8 cellular contexts compared by ENCODE assay signal in the genomic region with DNA sequence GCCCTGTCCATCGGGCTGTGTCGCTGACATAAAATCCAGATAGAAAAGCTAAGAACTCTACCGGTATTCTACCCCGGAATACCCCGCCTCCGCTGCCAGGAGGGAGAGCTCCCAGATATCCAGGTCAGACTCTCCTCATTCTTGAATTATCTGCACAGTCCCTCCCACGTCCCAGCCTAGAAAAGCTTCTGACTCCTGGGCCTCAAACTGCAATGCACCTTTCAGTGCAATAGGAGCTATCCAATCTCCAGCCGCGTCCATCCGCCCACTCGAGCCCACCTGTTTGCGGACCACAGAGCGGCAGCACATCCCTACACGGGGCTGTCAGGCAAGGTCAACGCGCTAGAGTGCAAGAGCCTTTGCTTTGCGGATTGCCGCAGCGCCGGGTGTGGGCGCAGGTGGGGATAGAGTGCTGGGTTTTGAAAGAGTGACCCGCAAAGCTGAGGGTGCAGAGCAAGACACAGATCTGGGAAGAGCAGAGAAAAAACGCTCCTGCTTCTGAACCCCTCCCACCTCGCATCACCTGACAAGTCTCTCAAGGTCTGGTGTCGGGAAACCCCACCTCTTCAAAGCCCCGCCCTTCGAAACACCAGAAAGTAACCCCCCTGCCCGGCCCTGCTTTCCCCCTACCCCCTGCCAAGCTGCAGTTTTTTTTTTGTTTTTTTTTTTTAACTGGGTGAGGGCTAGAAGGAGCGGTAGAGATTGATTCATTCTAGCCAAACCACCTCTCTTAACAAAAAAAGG. TPM values are rescaled to one million over a fixed set of nuclear protein-coding genes. Genes with fewer than 3 reads are reported as not detected.
DNase-seq lines count a peak whose midpoint lies in the region; ATAC-seq, FAIRE-seq and TF ChIP-seq lines count a peak whose summit lies in the region.

No MANE protein-coding gene starts in this region.

- H4K91ac ChIP-seq in neuronal stem cell (ENCODE audit: low read depth, low read length, poor library complexity), result no peak overlapping the region

- no peak overlapping the region for H4K8ac ChIP-seq in neuronal stem cell (ENCODE audit: low read depth, low read length)

- H3K4me3 ChIP-seq in LNCaP clone FGC (ENCODE audit: low read depth, low read length) (peak overlapping the region; percentile 76), neuronal stem cell (ENCODE audit: low read length in 2 of 2) (peak overlapping the region; percentile 74 to 79), testis (peak overlapping the region; percentile 78 to 87)

- TF ChIP-seq CTCF in LNCaP clone FGC (IDR thresholded peaks at IDR 0.05; ENCODE audit: control insufficient read depth, extremely low read depth, insufficient read depth), result no peak
- TF ChIP-seq CTCF in testis (IDR thresholded peaks at IDR 0.05), result no peak

- no CpG with 5 or more reads among the region's 29 CpGs for WGBS in neuronal stem cell (ENCODE audit: extremely low coverage in 2 of 2, insufficient read length in 2 of 2, insufficient replicate concordance in 1 of 2), 2 donors
- 1 to 5% methylated on average over 27 to 29 of the region's 29 CpGs for WGBS in testis, 2 donors

- DNase-seq in LNCaP clone FGC (ENCODE audit: low read depth) (peak; percentile 66), SHP77 (lab: John Stamatoyannopoulos, UW) (peak; percentile 46 to 64), frontal cortex (ENCODE audit: low spot score in 2 of 2) (peak; percentile 62 to 74), neuronal stem cell (ENCODE audit: low spot score) (no peak), testis (peak; percentile 95)
- DNase-seq in activated gamma-delta T cell treated with anti-CD3 and anti-CD28 coated beads, Interleukin-2, amount 50 U/mL, for 16 hours (ENCODE audit: low read depth), result peak; percentile 74

- peak overlapping the region; percentile 2 for H2AK5ac ChIP-seq in neuronal stem cell (ENCODE audit: low read depth, low read length)

- peak overlapping the region; percentile 92 for H3K4me2 ChIP-seq in neuronal stem cell (ENCODE audit: insufficient read depth, low read length, poor library complexity, severe bottlenecking)

- H3K9me3 ChIP-seq in neuronal stem cell (replicated peaks in 1 of 2; ENCODE audit: control insufficient read depth in 2 of 2, insufficient read depth in 1 of 2, low read depth in 1 of 2, low read length in 2 of 2), result no peaks in the 10 kb centered on the region
- no peaks in the 10 kb centered on the region for H3K9me3 ChIP-seq in testis

- no peak overlapping the region for H2BK12ac ChIP-seq in neuronal stem cell (ENCODE audit: low read length)

- H3K9ac ChIP-seq in neuronal stem cell (ENCODE audit: low read depth, low read length, poor library complexity), result peak overlapping the region; percentile 56

- H3K4me1 ChIP-seq in neuronal stem cell (ENCODE audit: control insufficient read depth in 2 of 2, insufficient read depth in 1 of 2, low read depth in 1 of 2, low read length in 2 of 2) (peaks cover 18 to 22% of the 10 kb centered on the region in 2 donors), testis (peaks cover 27% of the 10 kb centered on the region)

- no peak overlapping the region for H2BK15ac ChIP-seq in neuronal stem cell (ENCODE audit: low read length)

- no peak overlapping the region for H3K4ac ChIP-seq in neuronal stem cell (ENCODE audit: low read length)

- H3K23ac ChIP-seq in neuronal stem cell (ENCODE audit: low read depth, low read length, poor library complexity), result peak overlapping the region; percentile 2

- peak overlapping the region; percentile 44 for H3K18ac ChIP-seq in neuronal stem cell (ENCODE audit: low read length)

- H3K36me3 ChIP-seq in neuronal stem cell (replicated peaks in 1 of 2; ENCODE audit: control insufficient read depth in 2 of 2, insufficient read depth in 2 of 2, low read length in 2 of 2) (peaks cover 5 to 17% of the 10 kb centered on the region in 2 donors), testis (ENCODE audit: low read depth, missing control alignments) (no peaks in the 10 kb centered on the region)

- intact Hi-C loops in testis (cut with DNase I; ENCODE audit: low total_unique reads), result loop anchor here (10.0 kb wide), 2 partner anchors 102 to 108 kb away; a partner anchor contains a TSS

- H3K27me3 ChIP-seq in neuronal stem cell (ENCODE audit: control insufficient read depth in 3 of 3, insufficient read depth in 3 of 3, low read depth in 1 of 3, low read length in 3 of 3), result peaks cover 0 to 16% (median 0%) of the 10 kb centered on the region in 3 experiments
- no peaks in the 10 kb centered on the region for H3K27me3 ChIP-seq in testis

- H3K27ac ChIP-seq in neuronal stem cell (replicated peaks; ENCODE audit: low read length) (no peak overlapping the region), testis (peak overlapping the region; percentile 94 to 97)

- H3K79me1 ChIP-seq in neuronal stem cell (ENCODE audit: low read depth, low read length), result peaks cover 3% of the 10 kb centered on the region

- H2BK5ac ChIP-seq in neuronal stem cell (ENCODE audit: low read length), result no peak overlapping the region

- H3K14ac ChIP-seq in neuronal stem cell (ENCODE audit: low read length), result no peak overlapping the region

- ATAC-seq in GM18498 (IDR thresholded peaks at IDR 0.05; ENCODE audit: unreplicated experiment) (peak; percentile 23), HG02571 (IDR thresholded peaks at IDR 0.05; ENCODE audit: unreplicated experiment) (no peak)

- H2AFZ ChIP-seq in neuronal stem cell (ENCODE audit: low read length), result peak overlapping the region; percentile 83

- TF ChIP-seq POLR2A in testis (IDR thresholded peaks at IDR 0.05), result no peak

- FAIRE-seq in frontal cortex (lab: Jason Lieb, UNC), result no peak

- H2BK120ac ChIP-seq in neuronal stem cell (ENCODE audit: low read depth, low read length), result no peak overlapping the region

RNA-seq across cellular contexts. Expression of a gene that starts 1.3 kb away (rescaled TPM):
- total RNA-seq in frontal cortex, result 10.2 TPM
- polyA plus RNA-seq in neuronal stem cell (2013, experiment 1 of 2), result 12.5 TPM
- polyA plus RNA-seq in neuronal stem cell (2013, experiment 2 of 2), result 13.2 TPM
- 100 to 1,000 TPM in 1 of 2 donors, 10 to 100 TPM in 1; 76.5 to 128 TPM for total RNA-seq in testis
- 34.6 TPM for polyA plus RNA-seq in testis (ENCODE audit: insufficient read depth, low read depth, low replicate concordance)

RNA-seq across cellular contexts. Expression of a gene that starts 5.0 kb away (rescaled TPM):
- total RNA-seq in frontal cortex (27.3 TPM), testis (10 to 100 TPM; 13.4 to 17.1 TPM)
- 18.2 TPM for polyA plus RNA-seq in neuronal stem cell (2013, experiment 1 of 2)
- polyA plus RNA-seq in neuronal stem cell (2013, experiment 2 of 2), result 17.1 TPM
- polyA plus RNA-seq in testis (ENCODE audit: insufficient read depth, low read depth, low replicate concordance), result 15.2 TPM

RNA-seq across cellular contexts. Expression of a gene that starts 10.2 kb away (rescaled TPM):
- 22.8 TPM for total RNA-seq in frontal cortex
- 40.8 TPM for polyA plus RNA-seq in neuronal stem cell (2013, experiment 1 of 2)
- polyA plus RNA-seq in neuronal stem cell (2013, experiment 2 of 2), result 39.2 TPM
- 10 to 100 TPM; 61.8 to 75.3 TPM for total RNA-seq in testis
- 118 TPM for polyA plus RNA-seq in testis (ENCODE audit: insufficient read depth, low read depth, low replicate concordance)

RNA-seq across cellular contexts. Expression of a gene that starts 13.8 kb away (rescaled TPM):
- total RNA-seq in frontal cortex (16.3 TPM), testis (10 to 100 TPM; 42.8 to 46.2 TPM)
- 56.5 TPM for polyA plus RNA-seq in neuronal stem cell (2013, experiment 1 of 2)
- 55.4 TPM for polyA plus RNA-seq in neuronal stem cell (2013, experiment 2 of 2)
- polyA plus RNA-seq in testis (ENCODE audit: insufficient read depth, low read depth, low replicate concordance), result 52.7 TPM

RNA-seq across cellular contexts. Expression of a gene that starts 23.1 kb away (rescaled TPM):
- total RNA-seq in frontal cortex, result 31.0 TPM
- polyA plus RNA-seq in neuronal stem cell (2013, experiment 1 of 2), result 63.9 TPM
- polyA plus RNA-seq in neuronal stem cell (2013, experiment 2 of 2), result 63.8 TPM
- total RNA-seq in testis, result 10 to 100 TPM; 45.5 to 56.2 TPM
- polyA plus RNA-seq in testis (ENCODE audit: insufficient read depth, low read depth, low replicate concordance), result 123 TPM
